11 cellular contexts compared by ENCODE assay signal in genomic region chr2:49255325-49256023, GRCh38.
DNase-seq lines count a peak whose midpoint lies in the region; ATAC-seq, FAIRE-seq and TF ChIP-seq lines count a peak whose summit lies in the region.
"Had no signal": no experiment of that assay in that cellular context is flagged by ENCODE, and none has a peak within 500 bp of the region (broad histone marks: within the 10 kb centered on the region; RNA-seq: fewer than 3 reads in every experiment).

No MANE protein-coding gene starts in this region.

- H3K9me3 Mint-ChIP-seq in activated naive CD4-positive, alpha-beta T cell treated with anti-CD3 and anti-CD28 coated beads for 36 hours = no peaks in the 10 kb centered on the region
- peaks cover 3% of the 10 kb centered on the region for H3K9me3 Mint-ChIP-seq in activated CD8-positive, alpha-beta memory T cell treated with anti-CD3 and anti-CD28 coated beads, Interleukin-2, amount 10 ng/mL, durations not matched to agents 7 days and 5 days (ENCODE audit: low read depth)
- H3K9me3 Mint-ChIP-seq in T-cell = peaks cover 0 to 10% (median 4%) of the 10 kb centered on the region in 3 donors

- POLR2A ChIA-PET in T-cell (lab: Charles Lee) = no interaction called here

- FAIRE-seq in endometrium (lab: Jason Lieb, UNC) = peak; percentile 61

- no peaks in the 10 kb centered on the region for H3K27me3 ChIP-seq in HAP-1 (ENCODE audit: low read depth)
- H3K27me3 ChIP-seq: BLaER1 had no signal

- H3K36me3 Mint-ChIP-seq in activated naive CD4-positive, alpha-beta T cell treated with anti-CD3 and anti-CD28 coated beads for 36 hours (ENCODE audit: low read depth) = no peaks in the 10 kb centered on the region
- no peaks in the 10 kb centered on the region for H3K36me3 Mint-ChIP-seq in activated CD8-positive, alpha-beta memory T cell treated with anti-CD3 and anti-CD28 coated beads, Interleukin-2, amount 10 ng/mL, durations not matched to agents 7 days and 5 days
- no peaks in the 10 kb centered on the region for H3K36me3 Mint-ChIP-seq in T-cell

- H3K4me1 ChIP-seq in HAP-1 = no peaks in the 10 kb centered on the region
- H3K4me1 ChIP-seq: BLaER1 had no signal

- in situ Hi-C loops in HAP-1 (cut with MboI; ENCODE audit: low sequenced_read_pairs) = no loop called here

- H3K27ac ChIP-seq in 22Rv1 = no peak overlapping the region
- H3K27ac ChIP-seq: BLaER1, RWPE1 had no signal

- peak; percentile 36 for TF ChIP-seq CTCF in 22Rv1 (IDR thresholded peaks at IDR 0.05)

- H3K9me3 ChIP-seq in HAP-1 = no peaks in the 10 kb centered on the region
- H3K9me3 ChIP-seq: BLaER1 had no signal

- H3K4me1 Mint-ChIP-seq in activated naive CD4-positive, alpha-beta T cell treated with anti-CD3 and anti-CD28 coated beads for 36 hours (ENCODE audit: low read depth) = no peaks in the 10 kb centered on the region
- no peaks in the 10 kb centered on the region for H3K4me1 Mint-ChIP-seq in activated CD8-positive, alpha-beta memory T cell treated with anti-CD3 and anti-CD28 coated beads, Interleukin-2, amount 10 ng/mL, durations not matched to agents 7 days and 5 days
- H3K4me1 Mint-ChIP-seq in T-cell = no peaks in the 10 kb centered on the region

- intact Hi-C loops in activated naive CD4-positive, alpha-beta T cell treated with anti-CD3 and anti-CD28 coated beads for 36 hours (cut with micrococcal nuclease) = no loop called here

- CTCF ChIA-PET in activated naive CD4-positive, alpha-beta T cell treated with anti-CD3 and anti-CD28 coated beads for 36 hours (lab: Charles Lee) = interaction anchor here (0.6 kb wide), 1 partner anchor 25 kb away, joined by 3 read pairs; no protein-coding TSS in a partner anchor
- CTCF ChIA-PET in activated CD8-positive, alpha-beta memory T cell treated with anti-CD3 and anti-CD28 coated beads, Interleukin-2, amount 10 ng/mL, durations not matched to agents 7 days and 5 days (lab: Charles Lee) = no interaction called here
- CTCF ChIA-PET in T-cell (lab: Charles Lee) = no interaction called here

- ATAC-seq in HG03442 (IDR thresholded peaks at IDR 0.05; ENCODE audit: unreplicated experiment) = no peak
- ATAC-seq in activated CD8-positive, alpha-beta memory T cell treated with anti-CD3 and anti-CD28 coated beads, Interleukin-2, amount 10 ng/mL, durations not matched to agents 7 days and 5 days = no peak
- ATAC-seq in T-cell (replicated peaks in 1 of 4) = no peak

- DNase-seq in HAP-1 (ENCODE audit: low spot score in 2 of 2) = peak; percentile 18 to 63
- peak; percentile 52 for DNase-seq in NCI-H2227 treated with DMSO at 0.1 percent for 48 hours (lab: John Stamatoyannopoulos, UW)
- DNase-seq in activated naive CD4-positive, alpha-beta T cell treated with anti-CD3 and anti-CD28 coated beads for 36 hours = no peak
- DNase-seq in activated CD8-positive, alpha-beta memory T cell treated with anti-CD3 and anti-CD28 coated beads, Interleukin-2, amount 10 ng/mL, durations not matched to agents 7 days and 5 days = no peak
- no peak for DNase-seq in T-cell
- DNase-seq: activated naive CD4-positive, alpha-beta T cell had no signal

- H3K27me3 Mint-ChIP-seq in activated naive CD4-positive, alpha-beta T cell treated with anti-CD3 and anti-CD28 coated beads for 36 hours (ENCODE audit: low read depth) = no peaks in the 10 kb centered on the region
- no peaks in the 10 kb centered on the region for H3K27me3 Mint-ChIP-seq in activated CD8-positive, alpha-beta memory T cell treated with anti-CD3 and anti-CD28 coated beads, Interleukin-2, amount 10 ng/mL, durations not matched to agents 7 days and 5 days
- H3K27me3 Mint-ChIP-seq in T-cell = no peaks in the 10 kb centered on the region

- no peaks in the 10 kb centered on the region for H3K36me3 ChIP-seq in HAP-1 (replicated peaks)
- H3K36me3 ChIP-seq: BLaER1 had no signal

- no peak overlapping the region for H3K27ac Mint-ChIP-seq in activated naive CD4-positive, alpha-beta T cell treated with anti-CD3 and anti-CD28 coated beads for 36 hours
- H3K27ac Mint-ChIP-seq in activated CD8-positive, alpha-beta memory T cell treated with anti-CD3 and anti-CD28 coated beads, Interleukin-2, amount 10 ng/mL, durations not matched to agents 7 days and 5 days = no peak overlapping the region
- H3K27ac Mint-ChIP-seq in T-cell = no peak overlapping the region

- no peak overlapping the region for H3K4me3 Mint-ChIP-seq in activated naive CD4-positive, alpha-beta T cell treated with anti-CD3 and anti-CD28 coated beads for 36 hours
- no peak overlapping the region for H3K4me3 Mint-ChIP-seq in activated CD8-positive, alpha-beta memory T cell treated with anti-CD3 and anti-CD28 coated beads, Interleukin-2, amount 10 ng/mL, durations not matched to agents 7 days and 5 days
- H3K4me3 Mint-ChIP-seq in T-cell = no peak overlapping the region

- H3K4me3 ChIP-seq in HAP-1 = no peak overlapping the region
- H3K4me3 ChIP-seq: BLaER1 had no signal

Comparison
In these comparisons a context has a peak if more than half of its experiments do, and no peak if none do; other contexts are left out.
1. DNase-seq: peak in HAP-1 (2 of 2) and NCI-H2227 treated with DMSO at 0.1 percent for 48 hours (single experiment); none in activated naive CD4-positive, alpha-beta T cell treated with anti-CD3 and anti-CD28 coated beads for 36 hours (single experiment), activated CD8-positive, alpha-beta memory T cell treated with anti-CD3 and anti-CD28 coated beads, Interleukin-2, amount 10 ng/mL, durations not matched to agents 7 days and 5 days (single experiment) and T-cell (0 of 34).